ENCODE assay signal across 21 cellular contexts in genomic region chr3:196653127-196653795, GRCh38. TPM values are rescaled to one million over a fixed set of nuclear protein-coding genes. Genes with fewer than 3 reads are reported as not detected.
A peak's percentile ranks its signal among the peaks of the same experiment; 100 is the strongest.
DNase-seq lines count a peak whose midpoint lies in the region; ATAC-seq and TF ChIP-seq lines count a peak whose summit lies in the region.
"Had no signal": no experiment of that assay in that cellular context is flagged by ENCODE, and none has a peak within 500 bp of the region (broad histone marks: within the 10 kb centered on the region; RNA-seq: fewer than 3 reads in every experiment).

No MANE protein-coding gene starts in this region.

- H3K9me3 Mint-ChIP-seq in activated CD4-positive, alpha-beta T cell treated with anti-CD3 and anti-CD28 coated beads, Interleukin-2, amount 10 ng/mL, durations not matched to agents 24 days and 14 days: no peaks in the 10 kb centered on the region
- H3K9me3 Mint-ChIP-seq in CD4-positive, alpha-beta memory T cell: no peaks in the 10 kb centered on the region
- H3K9me3 Mint-ChIP-seq in activated T-helper 2 cell treated with anti-CD3 and anti-CD28 coated beads, Interferon-gamma antibody, Interleukin-2, Interleukin-4, amounts not matched to agents 10 μg/mL and 5 μg/mL and 100 μg/mL, durations not matched to agents 14 hours and 24 hours and 36 hours: no peaks in the 10 kb centered on the region
- H3K9me3 Mint-ChIP-seq in nephron progenitor cell: no peaks in the 10 kb centered on the region
- H3K9me3 Mint-ChIP-seq: IgD-negative memory B cell had no signal

- H3K4me1 ChIP-seq in CD4-positive, alpha-beta memory T cell (ENCODE audit: insufficient read depth, low read length): peaks cover 36% of the 10 kb centered on the region

- H3K27ac Mint-ChIP-seq in activated CD4-positive, alpha-beta T cell treated with anti-CD3 and anti-CD28 coated beads, Interleukin-2, amount 10 ng/mL, durations not matched to agents 24 days and 14 days: peak overlapping the region; percentile 18
- H3K27ac Mint-ChIP-seq in CD4-positive, alpha-beta memory T cell: peak overlapping the region in 6 of 7 donors; percentile 61 to 93 (median 72)
- H3K27ac Mint-ChIP-seq in activated T-helper 2 cell treated with anti-CD3 and anti-CD28 coated beads, Interferon-gamma antibody, Interleukin-2, Interleukin-4, amounts not matched to agents 10 μg/mL and 5 μg/mL and 100 μg/mL, durations not matched to agents 14 hours and 24 hours and 36 hours: peak overlapping the region; percentile 43
- peak overlapping the region; percentile 12 for H3K27ac Mint-ChIP-seq in nephron progenitor cell

- H3K36me3 ChIP-seq in CD4-positive, alpha-beta memory T cell (ENCODE audit: insufficient read depth, low read length): peaks cover 40% of the 10 kb centered on the region
- no peaks in the 10 kb centered on the region for H3K36me3 ChIP-seq in MG63
- H3K36me3 ChIP-seq: BE2C, brain microvascular endothelial cell, vagina had no signal

- TF ChIP-seq CTCF in nephron progenitor cell (IDR thresholded peaks at IDR 0.05): no peak

- H3K27ac ChIP-seq in CD4-positive, alpha-beta memory T cell (ENCODE audit: low read depth, low read length): no peak overlapping the region
- H3K27ac ChIP-seq: brain microvascular endothelial cell, vagina had no signal

- no peaks in the 10 kb centered on the region for H3K27me3 ChIP-seq in CD4-positive, alpha-beta memory T cell (ENCODE audit: insufficient read depth, low read length)
- no peaks in the 10 kb centered on the region for H3K27me3 ChIP-seq in MG63
- H3K27me3 ChIP-seq: BE2C, brain microvascular endothelial cell, vagina had no signal

- H3K9me3 ChIP-seq in CD4-positive, alpha-beta memory T cell (ENCODE audit: control insufficient read depth in 1 of 2, low read length in 2 of 2): no peaks in the 10 kb centered on the region
- no peaks in the 10 kb centered on the region for H3K9me3 ChIP-seq in MG63
- H3K9me3 ChIP-seq: BE2C, heart right ventricle, vagina had no signal

- H3K27me3 Mint-ChIP-seq in activated CD4-positive, alpha-beta T cell treated with anti-CD3 and anti-CD28 coated beads, Interleukin-2, amount 10 ng/mL, durations not matched to agents 24 days and 14 days: no peaks in the 10 kb centered on the region
- no peaks in the 10 kb centered on the region for H3K27me3 Mint-ChIP-seq in CD4-positive, alpha-beta memory T cell
- no peaks in the 10 kb centered on the region for H3K27me3 Mint-ChIP-seq in activated T-helper 2 cell treated with anti-CD3 and anti-CD28 coated beads, Interferon-gamma antibody, Interleukin-2, Interleukin-4, amounts not matched to agents 10 μg/mL and 5 μg/mL and 100 μg/mL, durations not matched to agents 14 hours and 24 hours and 36 hours (ENCODE audit: low read depth)
- peaks cover 3% of the 10 kb centered on the region for H3K27me3 Mint-ChIP-seq in nephron progenitor cell (ENCODE audit: low read depth, poor library complexity)
- H3K27me3 Mint-ChIP-seq: IgD-negative memory B cell had no signal

- DNase-seq in activated CD4-positive, alpha-beta T cell treated with anti-CD3 and anti-CD28 coated beads, Interleukin-2, amount 10 ng/mL, durations not matched to agents 24 days and 14 days: no peak
- DNase-seq in activated CD4-positive, alpha-beta T cell treated with anti-CD3 and anti-CD28 coated beads for 4 hours: no peak
- no peak for DNase-seq in CD4-positive, alpha-beta memory T cell
- no peak for DNase-seq in activated T-helper 2 cell treated with anti-CD3 and anti-CD28 coated beads, Interferon-gamma antibody, Interleukin-2, Interleukin-4, amounts not matched to agents 10 μg/mL and 5 μg/mL and 100 μg/mL, durations not matched to agents 14 hours and 24 hours and 36 hours (ENCODE audit: low spot score)
- DNase-seq in nephron progenitor cell (no peak), MG63 (no peak), retina (no peak)
- DNase-seq: activated CD4-positive, alpha-beta T cell treated with anti-CD3 and anti-CD28 coated beads, Interleukin-2, amount 50 U/mL, for 4 hours; BE2C; brain microvascular endothelial cell; cortex of kidney; heart right ventricle; left ventricle myocardium superior; MM.1S; NCI-H1436 treated with DMSO at 0.1 percent for 48 hours; NCI-H2171; NCI-H524 treated with DMSO at 0.1 percent for 48 hours; stimulated activated CD4-positive, alpha-beta T cell treated with anti-CD3 and anti-CD28 coated beads, Interleukin-4, amount 100 ng/mL, for 4 hours had no signal

- H3K4me3 ChIP-seq in CD4-positive, alpha-beta memory T cell (ENCODE audit: low read length in 2 of 2): no peak overlapping the region
- H3K4me3 ChIP-seq in MG63: no peak overlapping the region
- H3K4me3 ChIP-seq: heart right ventricle, vagina had no signal

- ATAC-seq in SK-N-SH treated with all-trans-retinoic acid at 6 μM for 48 hours: no peak
- ATAC-seq: heart right ventricle, left ventricle myocardium superior had no signal

- no peak overlapping the region for H3K4me3 Mint-ChIP-seq in activated CD4-positive, alpha-beta T cell treated with anti-CD3 and anti-CD28 coated beads, Interleukin-2, amount 10 ng/mL, durations not matched to agents 24 days and 14 days
- H3K4me3 Mint-ChIP-seq in CD4-positive, alpha-beta memory T cell: no peak overlapping the region
- no peak overlapping the region for H3K4me3 Mint-ChIP-seq in activated T-helper 2 cell treated with anti-CD3 and anti-CD28 coated beads, Interferon-gamma antibody, Interleukin-2, Interleukin-4, amounts not matched to agents 10 μg/mL and 5 μg/mL and 100 μg/mL, durations not matched to agents 14 hours and 24 hours and 36 hours (ENCODE audit: low read depth)
- no peak overlapping the region for H3K4me3 Mint-ChIP-seq in nephron progenitor cell
- H3K4me3 Mint-ChIP-seq: IgD-negative memory B cell had no signal

- intact Hi-C loops in activated CD4-positive, alpha-beta T cell treated with anti-CD3 and anti-CD28 coated beads, Interleukin-2, amount 10 ng/mL, durations not matched to agents 24 days and 14 days (cut with micrococcal nuclease): no loop called here
- intact Hi-C loops in CD4-positive, alpha-beta memory T cell (cut with micrococcal nuclease): no loop called here
- intact Hi-C loops in activated T-helper 2 cell treated with anti-CD3 and anti-CD28 coated beads, Interferon-gamma antibody, Interleukin-2, Interleukin-4, amounts not matched to agents 10 μg/mL and 5 μg/mL and 100 μg/mL, durations not matched to agents 14 hours and 24 hours and 36 hours (cut with micrococcal nuclease): no loop called here

- H3K4me1 Mint-ChIP-seq in activated CD4-positive, alpha-beta T cell treated with anti-CD3 and anti-CD28 coated beads, Interleukin-2, amount 10 ng/mL, durations not matched to agents 24 days and 14 days: peaks cover 32% of the 10 kb centered on the region
- H3K4me1 Mint-ChIP-seq in CD4-positive, alpha-beta memory T cell: peaks cover 21 to 54% (median 34%) of the 10 kb centered on the region in 4 donors
- peaks cover 36% of the 10 kb centered on the region for H3K4me1 Mint-ChIP-seq in activated T-helper 2 cell treated with anti-CD3 and anti-CD28 coated beads, Interferon-gamma antibody, Interleukin-2, Interleukin-4, amounts not matched to agents 10 μg/mL and 5 μg/mL and 100 μg/mL, durations not matched to agents 14 hours and 24 hours and 36 hours (ENCODE audit: low read depth)
- peaks cover 44% of the 10 kb centered on the region for H3K4me1 Mint-ChIP-seq in nephron progenitor cell

- CTCF ChIA-PET in CD4-positive, alpha-beta memory T cell (lab: Charles Lee; ENCODE audit: partially characterized antibody): interaction anchor here (0.8 to 1.0 kb wide), 2 partner anchors 21 to 31 kb away, joined by 4 to 5 read pairs; no protein-coding TSS in a partner anchor

- POLR2A ChIA-PET in CD4-positive, alpha-beta memory T cell (lab: Charles Lee; ENCODE audit: partially characterized antibody): interaction anchor here (1.0 to 1.3 kb wide), 3 partner anchors 11 to 21 kb away, joined by 3 to 4 read pairs (median 3); partner anchors contain the start of gene NRROS

- peaks cover 51% of the 10 kb centered on the region for H3K36me3 Mint-ChIP-seq in activated CD4-positive, alpha-beta T cell treated with anti-CD3 and anti-CD28 coated beads, Interleukin-2, amount 10 ng/mL, durations not matched to agents 24 days and 14 days (ENCODE audit: low read depth)
- peaks cover 27 to 63% of the 10 kb centered on the region in 2 donors for H3K36me3 Mint-ChIP-seq in CD4-positive, alpha-beta memory T cell
- H3K36me3 Mint-ChIP-seq in activated T-helper 2 cell treated with anti-CD3 and anti-CD28 coated beads, Interferon-gamma antibody, Interleukin-2, Interleukin-4, amounts not matched to agents 10 μg/mL and 5 μg/mL and 100 μg/mL, durations not matched to agents 14 hours and 24 hours and 36 hours (ENCODE audit: low read depth): peaks cover 76% of the 10 kb centered on the region
- H3K36me3 Mint-ChIP-seq in nephron progenitor cell (ENCODE audit: low read depth): no peaks in the 10 kb centered on the region

TF ChIP-seq in SK-N-SH treated with all-trans-retinoic acid at 6 μM for 48 hours, 23 proteins besides CTCF, POLR2A, EP300 and RAD21 (continues in another document):
- TF ChIP-seq OSR1 (CRISPR knock-in tag; IDR thresholded peaks at IDR 0.05): no peak

RNA-seq across cellular contexts. Expression of gene NRROS, which starts 13.8 kb away (rescaled TPM):
- total RNA-seq in activated CD4-positive, alpha-beta T cell treated with anti-CD3 and anti-CD28 coated beads, Interleukin-2, amount 10 ng/mL, durations not matched to agents 24 days and 14 days: 38.2 and 39.0 TPM in 2 replicates
- total RNA-seq in CD4-positive, alpha-beta memory T cell: 10 to 100 TPM; 18.7 to 20.0 TPM
- 1 to 10 TPM; 4.6 to 5.0 TPM for polyA plus RNA-seq in CD4-positive, alpha-beta memory T cell
- 51.4 and 53.2 TPM in 2 replicates for total RNA-seq in activated T-helper 2 cell treated with anti-CD3 and anti-CD28 coated beads, Interferon-gamma antibody, Interleukin-2, Interleukin-4, amounts not matched to agents 10 μg/mL and 5 μg/mL and 100 μg/mL, durations not matched to agents 14 hours and 24 hours and 36 hours
- not detected in 2 replicates for total RNA-seq in MG63 (2014; rRNA removed; shearing (Covaris generic); ENCODE audit: low replicate concordance)

RNA-seq across cellular contexts. Expression of gene CEP19, which starts 58.8 kb away (rescaled TPM):
- 3.9 and 4.0 TPM in 2 replicates for total RNA-seq in activated CD4-positive, alpha-beta T cell treated with anti-CD3 and anti-CD28 coated beads, Interleukin-2, amount 10 ng/mL, durations not matched to agents 24 days and 14 days
- 1 to 10 TPM; 7.8 to 8.2 TPM for total RNA-seq in CD4-positive, alpha-beta memory T cell
- polyA plus RNA-seq in CD4-positive, alpha-beta memory T cell: 10 to 100 TPM in 1 of 2 donors, 1 to 10 TPM in 1; 5.4 to 10.8 TPM
- total RNA-seq in activated T-helper 2 cell treated with anti-CD3 and anti-CD28 coated beads, Interferon-gamma antibody, Interleukin-2, Interleukin-4, amounts not matched to agents 10 μg/mL and 5 μg/mL and 100 μg/mL, durations not matched to agents 14 hours and 24 hours and 36 hours: 3.7 and 4.5 TPM in 2 replicates
- total RNA-seq in MG63 (2014; rRNA removed; shearing (Covaris generic); ENCODE audit: low replicate concordance): 3.5 and 16.5 TPM in 2 replicates

RNA-seq across cellular contexts. Expression of gene PIGX, which starts 58.9 kb away (rescaled TPM):
- 54.3 and 54.5 TPM in 2 replicates for total RNA-seq in activated CD4-positive, alpha-beta T cell treated with anti-CD3 and anti-CD28 coated beads, Interleukin-2, amount 10 ng/mL, durations not matched to agents 24 days and 14 days
- total RNA-seq in CD4-positive, alpha-beta memory T cell: 10 to 100 TPM; 19.1 to 23.7 TPM
- 10 to 100 TPM; 34.1 to 37.4 TPM for polyA plus RNA-seq in CD4-positive, alpha-beta memory T cell
- total RNA-seq in activated T-helper 2 cell treated with anti-CD3 and anti-CD28 coated beads, Interferon-gamma antibody, Interleukin-2, Interleukin-4, amounts not matched to agents 10 μg/mL and 5 μg/mL and 100 μg/mL, durations not matched to agents 14 hours and 24 hours and 36 hours: 65.7 and 70.8 TPM in 2 replicates
- total RNA-seq in MG63 (2014; rRNA removed; shearing (Covaris generic); ENCODE audit: low replicate concordance): 47.7 and 58.7 TPM in 2 replicates

Comparison
In these comparisons a context has a peak if more than half of its experiments do, and no peak if none do; other contexts are left out.
1. H3K27ac Mint-ChIP-seq: peak in every context shown above with its lines; median percentile 72 in CD4-positive, alpha-beta memory T cell; 43 in activated T-helper 2 cell treated with anti-CD3 and anti-CD28 coated beads, Interferon-gamma antibody, Interleukin-2, Interleukin-4, amounts not matched to agents 10 μg/mL and 5 μg/mL and 100 μg/mL, durations not matched to agents 14 hours and 24 hours and 36 hours; 18 in activated CD4-positive, alpha-beta T cell treated with anti-CD3 and anti-CD28 coated beads, Interleukin-2, amount 10 ng/mL, durations not matched to agents 24 days and 14 days; 12 in nephron progenitor cell.
2. RNA of gene NRROS, which starts 13.8 kb away (total RNA-seq): 51.4 to 53.2 TPM in activated T-helper 2 cell treated with anti-CD3 and anti-CD28 coated beads, Interferon-gamma antibody, Interleukin-2, Interleukin-4, amounts not matched to agents 10 μg/mL and 5 μg/mL and 100 μg/mL, durations not matched to agents 14 hours and 24 hours and 36 hours, 38.2 to 39.0 TPM in activated CD4-positive, alpha-beta T cell treated with anti-CD3 and anti-CD28 coated beads, Interleukin-2, amount 10 ng/mL, durations not matched to agents 24 days and 14 days and 18.7 to 20.0 TPM in CD4-positive, alpha-beta memory T cell; not detected in MG63; every median in the first group is over 10 times any median in the second.